Comparison of ENCODE assay signal across 35 cellular contexts in the genomic region with DNA sequence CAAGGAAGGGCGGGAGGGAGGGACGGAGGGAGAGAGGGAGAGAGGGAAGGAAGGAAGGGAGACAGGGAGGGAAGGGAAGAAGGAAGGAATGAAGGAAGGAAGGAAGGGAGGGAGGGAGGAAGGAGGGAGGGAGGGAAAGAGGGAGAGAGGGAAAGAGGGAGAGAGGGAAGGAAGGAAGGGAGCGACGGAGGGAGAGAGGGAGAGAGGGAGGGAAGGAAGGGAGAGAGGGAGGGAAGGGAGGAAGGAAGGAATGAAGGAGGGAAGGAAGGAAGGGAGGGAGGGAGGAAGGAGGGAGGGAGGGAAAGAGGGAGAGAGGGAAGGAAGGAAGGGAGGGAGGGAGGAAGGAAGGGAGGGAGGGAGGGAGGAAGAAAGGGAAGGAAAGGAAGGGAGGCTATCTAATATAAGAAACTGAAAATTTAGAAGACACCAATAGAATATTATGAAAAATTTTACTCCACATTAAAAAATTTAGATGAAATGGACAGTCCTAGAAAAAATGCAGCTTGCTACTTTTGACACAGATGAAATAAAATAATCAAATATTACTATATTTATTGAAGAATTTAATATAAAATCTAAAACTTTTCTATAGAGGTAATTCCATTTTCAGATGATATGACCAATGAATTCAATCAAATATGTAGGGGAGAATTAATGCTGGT.
"Had no signal": no experiment of that assay in that cellular context is flagged by ENCODE, and none has a peak within 500 bp of the region (broad histone marks: within the 10 kb centered on the region; RNA-seq: fewer than 3 reads in every experiment).

No MANE protein-coding gene starts in this region.

- H3K36me3 ChIP-seq: MG63 had no signal

- H3K4me3 ChIP-seq: MG63 had no signal

- H3K27me3 ChIP-seq: MG63 had no signal

- H3K9me3 ChIP-seq: MG63 had no signal

- DNase-seq: Karpas-422, Kasumi-1, MG63, MM.1S, MV-4-11, NCI-H1048, NCI-H1092, NCI-H1092 treated with DMSO at 0.1 percent for 48 hours, NCI-H1105, NCI-H1105 treated with DMSO at 0.1 percent for 48 hours, NCI-H1417, NCI-H1417 treated with DMSO at 0.1 percent for 48 hours, NCI-H1436, NCI-H1436 treated with DMSO at 0.1 percent for 48 hours, NCI-H146, NCI-H1694, NCI-H1694 treated with DMSO at 0.1 percent for 48 hours, NCI-H187, NCI-H187 treated with DMSO at 0.1 percent for 48 hours, NCI-H1930, NCI-H2029, NCI-H2029 treated with DMSO at 0.1 percent for 48 hours, NCI-H2081, NCI-H2081 treated with DMSO at 0.1 percent for 48 hours, NCI-H2107, NCI-H2171, NCI-H2171 treated with DMSO at 0.1 percent for 48 hours, NCI-H2227 treated with DMSO at 0.1 percent for 48 hours, NCI-H226, NCI-H345, NCI-H446, NCI-H446 treated with DMSO at 0.1 percent for 48 hours, NCI-H510A, NCI-H510A treated with DMSO at 0.1 percent for 48 hours, NCI-H524 had no signal
